8 cellular contexts compared by ENCODE assay signal in genomic region chr13:26929971-26930730, GRCh38.
A peak's percentile ranks its signal among the peaks of the same experiment; 100 is the strongest.
DNase-seq lines count a peak whose midpoint lies in the region; ATAC-seq, FAIRE-seq and TF ChIP-seq lines count a peak whose summit lies in the region.

No MANE protein-coding gene starts in this region.

- H3K36me3 ChIP-seq in keratinocyte (ENCODE audit: control insufficient read depth in 2 of 2, extremely low read depth in 1 of 2, insufficient read depth in 2 of 2, low read length in 2 of 2): no peaks in the 10 kb centered on the region

- peak overlapping the region; percentile 13 for H2AFZ ChIP-seq in keratinocyte (ENCODE audit: control insufficient read depth, low read length)

- H3K79me2 ChIP-seq in keratinocyte (ENCODE audit: control insufficient read depth, insufficient read depth, low read length): no peaks in the 10 kb centered on the region

- FAIRE-seq in keratinocyte (lab: Jason Lieb, UNC): no peak

- TF ChIP-seq CTCF in HFF-Myc (IDR thresholded peaks at IDR 0.05; ENCODE audit: low read depth, low read length, missing control alignments): peak; percentile 96
- peak; percentile 95 for TF ChIP-seq CTCF in cardiac fibroblast (IDR thresholded peaks at IDR 0.05; ENCODE audit: low read depth, low read length)
- TF ChIP-seq CTCF in keratinocyte (optimal IDR thresholded peaks at IDR 0.05 in 1 of 3, IDR thresholded peaks at IDR 0.05 in 1 of 3, conservative IDR thresholded peaks at IDR 0.05 in 1 of 3; ENCODE audit: extremely low read depth in 1 of 3, insufficient read depth in 2 of 3, low read length in 3 of 3): peak; percentile 82 to 89 (median 86)

- no peak overlapping the region for H3K27ac ChIP-seq in keratinocyte (ENCODE audit: control insufficient read depth, insufficient read depth, low read length)

- ATAC-seq in GM21619 (IDR thresholded peaks at IDR 0.05; ENCODE audit: unreplicated experiment): no peak

- no peak overlapping the region for H3K9ac ChIP-seq in keratinocyte (ENCODE audit: control insufficient read depth, extremely low read depth, insufficient read depth, low read length)

- dilution Hi-C loops in keratinocyte (cut with MboI; ENCODE audit: extremely low pct_ligation_motif_present, low sequenced_read_pairs): no loop called here

- H3K27me3 ChIP-seq in keratinocyte (ENCODE audit: control insufficient read depth, extremely low read depth, insufficient read depth, low read length): peaks cover 3% of the 10 kb centered on the region

- no peaks in the 10 kb centered on the region for H4K20me1 ChIP-seq in keratinocyte (ENCODE audit: control insufficient read depth, extremely low read depth, insufficient read depth, low read length)

- H3K4me2 ChIP-seq in keratinocyte (ENCODE audit: control insufficient read depth, extremely low read depth, insufficient read depth, low read depth, low read length): peak overlapping the region; percentile 38

- H3K4me3 ChIP-seq in HFF-Myc (replicated peaks; ENCODE audit: low read depth, low read length) (no peak overlapping the region), cardiac fibroblast (replicated peaks in 1 of 2; ENCODE audit: low read depth in 2 of 2, low read length in 2 of 2) (no peak overlapping the region), keratinocyte (ENCODE audit: control insufficient read depth in 2 of 3, extremely low read depth in 1 of 3, insufficient read depth in 2 of 3, low read depth in 1 of 3, low read length in 3 of 3) (no peak overlapping the region)

- H3K9me3 ChIP-seq in keratinocyte (ENCODE audit: control insufficient read depth, low read depth, low read length): no peaks in the 10 kb centered on the region

- DNase-seq in COLO668 (lab: John Stamatoyannopoulos, UW; ENCODE audit: unreplicated experiment) (peak; percentile 91), HFF-Myc (ENCODE audit: extremely low read depth, low read depth) (peak; percentile 37), NCI-H226 (peak; percentile 15), cardiac fibroblast (ENCODE audit: low read depth in 2 of 2) (peak; percentile 71 to 73), keratinocyte (ENCODE audit: low read depth, low spot score) (no peak)
- peak; percentile 28 to 59 (median 44) for DNase-seq in activated CD4-positive, CD25-positive, alpha-beta regulatory T cell (lab: John Stamatoyannopoulos, UW)
- peak; percentile 50 to 61 (median 60) for DNase-seq in stimulated activated CD4-positive, alpha-beta T cell treated with anti-CD3 and anti-CD28 coated beads, Interleukin-1b, Interleukin-23, amount 100 ng/mL, for 24 hours (ENCODE audit: low read depth in 4 of 4, low spot score in 1 of 4)

- no peaks in the 10 kb centered on the region for H3K9me1 ChIP-seq in keratinocyte (ENCODE audit: control insufficient read depth, extremely low read depth, insufficient read depth, low read length)

- H3K4me1 ChIP-seq in keratinocyte (ENCODE audit: control insufficient read depth, extremely low read depth, insufficient read depth, low read length): no peaks in the 10 kb centered on the region
